Comparison of ENCODE assay signal across 1 cellular context in genomic region chr11:134069426-134069921, GRCh38.
TF ChIP-seq lines count a peak whose summit lies in the region.

No MANE protein-coding gene starts in this region.

TF ChIP-seq in GM12878, 131 proteins besides CTCF, POLR2A, EP300 and RAD21 (continued from another document):
- TF ChIP-seq PRDM15 (CRISPR knock-in tag; IDR thresholded peaks at IDR 0.05) (no peak), SMAD1 (IDR thresholded peaks at IDR 0.05; ENCODE audit: low read depth, partially characterized antibody) (no peak), NR2C1 (IDR thresholded peaks at IDR 0.05) (no peak), RBBP5 (conservative IDR thresholded peaks at IDR 0.05) (no peak), SRF (IDR thresholded peaks at IDR 0.05; ENCODE audit: low read depth in 2 of 2, low read length in 2 of 2) (no peak), YY1 (IDR thresholded peaks at IDR 0.05; ENCODE audit: low read depth, low read length) (no peak), KAT2A (conservative IDR thresholded peaks at IDR 0.05; ENCODE audit: control insufficient read depth, low read depth, low read length) (no peak), RUNX3 (IDR thresholded peaks at IDR 0.05; ENCODE audit: low read length) (no peak), SREBF2 (IDR thresholded peaks at IDR 0.05; ENCODE audit: low read length) (no peak), MAX (IDR thresholded peaks at IDR 0.05; ENCODE audit: low read depth, low read length) (no peak)
TF ChIP-seq in GM12878: peak in this region for 0.
